Comparison of ENCODE assay signal across 21 cellular contexts in genomic region chr9:112838342-112838741, GRCh38. TPM values are rescaled to one million over a fixed set of nuclear protein-coding genes. Genes with fewer than 3 reads are reported as not detected.
"Had no signal": no experiment of that assay in that cellular context is flagged by ENCODE, and none has a peak within 500 bp of the region (broad histone marks: within the 10 kb centered on the region; RNA-seq: fewer than 3 reads in every experiment).

No MANE protein-coding gene starts in this region.

- DNase-seq: activated CD4-positive, alpha-beta T cell treated with anti-CD3 and anti-CD28 coated beads, Interleukin-2, amount 10 ng/mL, durations not matched to agents 24 days and 14 days; activated CD8-positive, alpha-beta T cell treated with anti-CD3 and anti-CD28 coated beads for 36 hours; activated naive CD4-positive, alpha-beta T cell; activated naive CD8-positive, alpha-beta T cell treated with anti-CD3 and anti-CD28 coated beads, Interleukin-2, amount 10 ng/mL, durations not matched to agents 7 days and 5 days; activated T-cell treated with anti-CD3 and anti-CD28 coated beads, Interleukin-2, amount 50 U/mL, for 1 hour; amygdala; endodermal cell; foreskin melanocyte; hypothalamus; naive thymus-derived CD8-positive, alpha-beta T cell; psoas muscle; right lobe of liver; stimulated activated CD4-positive, alpha-beta T cell treated with anti-CD3 and anti-CD28 coated beads, Interleukin-4, amount 100 ng/mL, for 24 hours; T-helper 1 cell; T1000 had no signal

- ATAC-seq: activated CD8-positive, alpha-beta T cell treated with anti-CD3 and anti-CD28 coated beads for 36 hours; activated T-helper 17 cell treated with anti-CD3 and anti-CD28 coated beads, Interleukin-2, amount 50 U/mL, for 72 hours; left lobe of liver; naive thymus-derived CD8-positive, alpha-beta T cell; psoas muscle; right lobe of liver; stimulated activated effector memory CD8-positive, alpha-beta T cell treated with anti-CD3 and anti-CD28 coated beads, Interleukin-12 subunit alpha, Interleukin-12 subunit beta, amount 100 ng/mL, for 72 hours had no signal

- H3K36me3 ChIP-seq: right lobe of liver had no signal

- H3K4me1 ChIP-seq: psoas muscle had no signal

- H3K4me3 ChIP-seq: psoas muscle, right lobe of liver had no signal

- H3K27me3 ChIP-seq: right lobe of liver had no signal

- H3K9me3 ChIP-seq: psoas muscle, right lobe of liver had no signal

- H3K27ac ChIP-seq: psoas muscle, right lobe of liver had no signal

RNA-seq across cellular contexts. Expression of gene SLC46A2, which starts 52.3 kb away (rescaled TPM):
- total RNA-seq: activated CD4-positive, alpha-beta T cell treated with anti-CD3 and anti-CD28 coated beads, Interleukin-2, amount 10 ng/mL, durations not matched to agents 24 days and 14 days; activated CD8-positive, alpha-beta T cell treated with anti-CD3 and anti-CD28 coated beads for 36 hours; activated naive CD8-positive, alpha-beta T cell treated with anti-CD3 and anti-CD28 coated beads, Interleukin-2, amount 10 ng/mL, durations not matched to agents 7 days and 5 days; activated T-helper 17 cell treated with anti-CD3 and anti-CD28 coated beads, Interleukin-2, amount 50 U/mL, for 72 hours; endodermal cell; epithelial cell of proximal tubule; left lobe of liver; naive thymus-derived CD8-positive, alpha-beta T cell; osteocyte; psoas muscle had no signal
- polyA plus RNA-seq: keratinocyte had no signal
